Comparison of ENCODE assay signal across 1 cellular context in genomic region chrX:18931972-18932371, GRCh38.
TF ChIP-seq lines count a peak whose summit lies in the region.

No MANE protein-coding gene starts in this region.

TF ChIP-seq in GM23338, 12 proteins besides CTCF, POLR2A, EP300 and RAD21 (continued from another document):
- TF ChIP-seq ZNF462 (CRISPR knock-in tag; IDR thresholded peaks at IDR 0.05), result no peak
- no peak for TF ChIP-seq NANOG (IDR thresholded peaks at IDR 0.05; ENCODE audit: borderline replicate concordance)
- no peak for TF ChIP-seq JUNB (IDR thresholded peaks at IDR 0.05; ENCODE audit: unreplicated experiment)
